ENCODE assay signal across 14 cellular contexts in genomic region chr9:132311978-132312377, GRCh38.
"Had no signal": no experiment of that assay in that cellular context is flagged by ENCODE, and none has a peak within 500 bp of the region (broad histone marks: within the 10 kb centered on the region; RNA-seq: fewer than 3 reads in every experiment).

No MANE protein-coding gene starts in this region.

- H3K4me3 Mint-ChIP-seq: activated CD8-positive, alpha-beta T cell treated with anti-CD3 and anti-CD28 coated beads for 36 hours; activated naive CD8-positive, alpha-beta T cell treated with anti-CD3 and anti-CD28 coated beads, Interleukin-2, amount 10 ng/mL, durations not matched to agents 7 days and 5 days; T-helper 1 cell treated with Interleukin-12 subunit alpha and Interleukin-12 subunit beta and Interleukin-4 antibody, amounts not matched to agents 30 μg/mL and 1 μg/mL, for 36 hours had no signal

- H3K27ac Mint-ChIP-seq: activated CD8-positive, alpha-beta T cell treated with anti-CD3 and anti-CD28 coated beads for 36 hours; activated naive CD8-positive, alpha-beta T cell treated with anti-CD3 and anti-CD28 coated beads, Interleukin-2, amount 10 ng/mL, durations not matched to agents 7 days and 5 days; T-helper 1 cell treated with Interleukin-12 subunit alpha and Interleukin-12 subunit beta and Interleukin-4 antibody, amounts not matched to agents 30 μg/mL and 1 μg/mL, for 36 hours had no signal

- DNase-seq: activated CD4-positive, alpha-beta T cell treated with anti-CD3 and anti-CD28 coated beads for 48 hours; activated CD8-positive, alpha-beta memory T cell treated with anti-CD3 and anti-CD28 coated beads, Interleukin-2, amount 50 U/mL, for 4 hours; activated CD8-positive, alpha-beta T cell treated with anti-CD3 and anti-CD28 coated beads for 36 hours; activated naive CD8-positive, alpha-beta T cell treated with anti-CD3 and anti-CD28 coated beads, Interleukin-2, amount 10 ng/mL, durations not matched to agents 7 days and 5 days; dorsolateral prefrontal cortex; left cardiac atrium; stimulated activated CD4-positive, alpha-beta T cell treated with anti-CD3 and anti-CD28 coated beads, Interleukin-12 subunit alpha, Interleukin-12 subunit beta, amount 100 ng/mL, for 4 hours; stimulated activated CD4-positive, alpha-beta T cell treated with anti-CD3 and anti-CD28 coated beads, Interleukin-2, amount 100 ng/mL, for 24 hours had no signal

- H3K79me2 ChIP-seq: parathyroid adenoma had no signal

- H3K27ac ChIP-seq: ascending aorta, breast epithelium, dorsolateral prefrontal cortex, parathyroid adenoma, thyroid gland had no signal

- H2AFZ ChIP-seq: parathyroid adenoma had no signal

- H3K4me3 ChIP-seq: ascending aorta, breast epithelium, dorsolateral prefrontal cortex, thyroid gland had no signal

- H3K9me3 Mint-ChIP-seq: activated CD8-positive, alpha-beta T cell treated with anti-CD3 and anti-CD28 coated beads for 36 hours; activated naive CD8-positive, alpha-beta T cell treated with anti-CD3 and anti-CD28 coated beads, Interleukin-2, amount 10 ng/mL, durations not matched to agents 7 days and 5 days had no signal

- H3K4me1 ChIP-seq: ascending aorta, breast epithelium, parathyroid adenoma had no signal

- H3K27me3 ChIP-seq: ascending aorta, breast epithelium, dorsolateral prefrontal cortex, thyroid gland had no signal

- H3K27me3 Mint-ChIP-seq: activated CD8-positive, alpha-beta T cell treated with anti-CD3 and anti-CD28 coated beads for 36 hours; activated naive CD8-positive, alpha-beta T cell treated with anti-CD3 and anti-CD28 coated beads, Interleukin-2, amount 10 ng/mL, durations not matched to agents 7 days and 5 days had no signal

- ATAC-seq: activated CD8-positive, alpha-beta T cell treated with anti-CD3 and anti-CD28 coated beads for 36 hours; left cardiac atrium had no signal

- H3K9me3 ChIP-seq: ascending aorta, thyroid gland had no signal

- FAIRE-seq: urothelium cell line had no signal
